In the genomic region with DNA sequence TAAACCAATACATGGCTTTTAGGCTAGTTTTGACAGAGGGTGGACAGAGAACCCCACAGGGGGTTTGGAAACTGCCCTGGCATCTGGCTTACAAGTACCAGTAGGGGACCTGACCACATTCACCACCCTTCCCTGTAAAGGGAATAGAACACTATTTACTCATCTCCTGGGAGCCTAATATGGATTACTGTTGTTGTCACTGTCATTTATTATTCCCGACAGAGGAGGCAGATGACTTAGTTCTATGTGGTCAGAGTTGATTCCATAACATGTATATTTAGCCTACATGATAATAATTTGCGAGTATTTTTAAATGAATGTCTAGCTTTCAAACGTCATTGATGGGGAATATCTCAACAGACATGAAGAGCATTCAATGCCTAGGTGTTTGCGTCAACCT, we compare ENCODE assay signal across 12 cellular contexts. TPM values are rescaled to one million over a fixed set of nuclear protein-coding genes. Genes with fewer than 3 reads are reported as not detected.
DNase-seq lines count a peak whose midpoint lies in the region; ATAC-seq and TF ChIP-seq lines count a peak whose summit lies in the region.
"Had no signal": no experiment of that assay in that cellular context is flagged by ENCODE, and none has a peak within 500 bp of the region (broad histone marks: within the 10 kb centered on the region; RNA-seq: fewer than 3 reads in every experiment).

No MANE protein-coding gene starts in this region.

- ATAC-seq in GM19351 (IDR thresholded peaks at IDR 0.05; ENCODE audit: unreplicated experiment): no peak
- ATAC-seq: heart right ventricle had no signal

- H3K4me3 ChIP-seq in AG04450 (ENCODE audit: low read depth, low read length): peak overlapping the region; percentile 68
- peak overlapping the region in 1 of 2 donors; percentile 59 for H3K4me3 ChIP-seq in mucosa of rectum (ENCODE audit: low read length in 2 of 2)
- H3K4me3 ChIP-seq: adrenal gland, HAP-1, heart right ventricle had no signal

- H3K9ac ChIP-seq in mucosa of rectum (ENCODE audit: low read depth in 1 of 2, low read length in 2 of 2): no peak overlapping the region

- no peaks in the 10 kb centered on the region for H3K27me3 ChIP-seq in AG04450 (ENCODE audit: control insufficient read depth, insufficient read depth, low read length)
- no peaks in the 10 kb centered on the region for H3K27me3 ChIP-seq in mucosa of rectum (ENCODE audit: control insufficient read depth in 2 of 2, insufficient read depth in 2 of 2, low read length in 2 of 2)
- H3K27me3 ChIP-seq: adrenal gland, heart right ventricle had no signal

- TF ChIP-seq CTCF in AG04450 (IDR thresholded peaks at IDR 0.05; ENCODE audit: low read depth, low read length): no peak
- no peak for TF ChIP-seq CTCF in RWPE1 (conservative IDR thresholded peaks at IDR 0.05; ENCODE audit: low read depth)

- no peak for DNase-seq in AG04450 (ENCODE audit: low read depth, low spot score)
- peak; percentile 93 for DNase-seq in NCI-H1092 treated with DMSO at 0.1 percent for 48 hours (lab: John Stamatoyannopoulos, UW)
- peak; percentile 45 for DNase-seq in astrocyte of the hippocampus (ENCODE audit: low read depth, low spot score)
- no peak for DNase-seq in hepatic stellate cell (ENCODE audit: low spot score)
- DNase-seq in activated T-cell treated with anti-CD3 and anti-CD28 coated beads, Interleukin-2, amount 50 U/mL, for 48 hours: no peak
- DNase-seq in RWPE1 (ENCODE audit: low spot score): no peak
- DNase-seq: adrenal gland, heart right ventricle had no signal

- POLR2A ChIA-PET in AG04450 (lab: Yijun Ruan, JAX): interaction anchor here (1.1 to 5.2 kb wide), 10 partner anchors 11 to 104 kb away, joined by 3 to 66 read pairs (median 8); partner anchors contain the start of gene ZBTB38
- POLR2A ChIA-PET in RWPE1 (lab: Yijun Ruan, JAX; ENCODE audit: low non-redundant PET): no interaction called here

- peaks cover 19 to 23% of the 10 kb centered on the region in 2 donors for H3K36me3 ChIP-seq in mucosa of rectum (ENCODE audit: control insufficient read depth in 2 of 2, insufficient read depth in 2 of 2, low read length in 2 of 2)
- H3K36me3 ChIP-seq: HAP-1 had no signal

- CTCF ChIA-PET in AG04450 (lab: Charles Lee): interaction anchor here (0.5 to 4.5 kb wide), 12 partner anchors 9 to 177 kb away, joined by 3 to 19 read pairs (median 6); no protein-coding TSS in a partner anchor
- CTCF ChIA-PET in RWPE1 (lab: Yijun Ruan, JAX): interaction anchor here (0.7 to 1.1 kb wide), 2 partner anchors 72 to 1517 kb away, joined by 3 to 5 read pairs; no protein-coding TSS in a partner anchor

- no peaks in the 10 kb centered on the region for H3K4me1 ChIP-seq in mucosa of rectum (ENCODE audit: control insufficient read depth in 2 of 2, insufficient read depth in 2 of 2, low read length in 2 of 2)
- H3K4me1 ChIP-seq: HAP-1 had no signal

- H3K9me3 ChIP-seq in AG04450 (ENCODE audit: control insufficient read depth, insufficient read depth, low read length) (no peaks in the 10 kb centered on the region), mucosa of rectum (ENCODE audit: control insufficient read depth in 2 of 2, low read length in 2 of 2) (no peaks in the 10 kb centered on the region)
- H3K9me3 ChIP-seq: adrenal gland, HAP-1, heart right ventricle had no signal

- H3K27ac ChIP-seq in AG04450 (ENCODE audit: low read depth, low read length) (peak overlapping the region; percentile 53), mucosa of rectum (ENCODE audit: low read depth in 2 of 2, low read length in 2 of 2) (peak overlapping the region; percentile 38 to 57), RWPE1 (no peak overlapping the region)
- H3K27ac ChIP-seq: VCaP had no signal

RNA-seq across cellular contexts. Expression of gene ZBTB38, which starts 15.9 kb away (rescaled TPM):
- polyA plus RNA-seq in AG04450 (2011; rRNA removed): 85.1 and 97.1 TPM in 2 replicates
- polyA minus RNA-seq in AG04450 (2011; rRNA and poly(A)+ RNA removed): 176 and 193 TPM in 2 replicates

Comparison
In these comparisons a context has a peak if more than half of its experiments do, and no peak if none do; other contexts are left out.
1. DNase-seq: peak in NCI-H1092 treated with DMSO at 0.1 percent for 48 hours (single experiment) and astrocyte of the hippocampus (single experiment); none in AG04450 (single experiment), hepatic stellate cell (single experiment), activated T-cell treated with anti-CD3 and anti-CD28 coated beads, Interleukin-2, amount 50 U/mL, for 48 hours (0 of 2) and RWPE1 (single experiment).